ENCODE assay signal across 18 cellular contexts in genomic region chr4:145271194-145271593, GRCh38.
DNase-seq lines count a peak whose midpoint lies in the region; ATAC-seq, FAIRE-seq and TF ChIP-seq lines count a peak whose summit lies in the region.
"Had no signal": no experiment of that assay in that cellular context is flagged by ENCODE, and none has a peak within 500 bp of the region (broad histone marks: within the 10 kb centered on the region; RNA-seq: fewer than 3 reads in every experiment).

No MANE protein-coding gene starts in this region.

- H3K9ac ChIP-seq in HepG2 (ENCODE audit: insufficient read depth, low read depth, low read length) (no peak overlapping the region), mesendoderm (ENCODE audit: low read length) (no peak overlapping the region)

- H3K23ac ChIP-seq in mesendoderm (ENCODE audit: low read length) = no peak overlapping the region

- H3K4me2 ChIP-seq in HepG2 (ENCODE audit: low read depth, low read length) (no peak overlapping the region), mesendoderm (ENCODE audit: low read length) (no peak overlapping the region)

- intact Hi-C loops in HepG2 (cut with micrococcal nuclease; ENCODE audit: unreplicated experiment) = no loop called here

- H3K4me1 ChIP-seq in HepG2 (ENCODE audit: insufficient read depth, low read length) (peaks cover 5% of the 10 kb centered on the region; the same call in 1 of the 2 replicates), mesendoderm (ENCODE audit: control insufficient read depth, low read depth, low read length) (no peaks in the 10 kb centered on the region)

- H3K9me3 Mint-ChIP-seq in activated T-cell treated with anti-CD3 and anti-CD28 coated beads, Interleukin-2, amount 50 U/mL, for 72 hours = peaks cover 0 to 2% of the 10 kb centered on the region in 2 donors
- H3K9me3 Mint-ChIP-seq: CD4-positive, alpha-beta memory T cell; H9; HFFc6 had no signal

- no peaks in the 10 kb centered on the region for H3K36me3 ChIP-seq in HepG2 (replicated peaks in 1 of 2; ENCODE audit: control insufficient read depth in 1 of 2, insufficient read depth in 2 of 2, low read length in 2 of 2)
- H3K36me3 ChIP-seq in mesendoderm (ENCODE audit: control insufficient read depth, insufficient read depth, low read length) = no peaks in the 10 kb centered on the region

- H3K79me1 ChIP-seq in mesendoderm (ENCODE audit: low read length) = no peaks in the 10 kb centered on the region

- in situ Hi-C loops in HepG2 (cut with HindIII; ENCODE audit: extremely low pct_ligation_motif_present, low pct_unique_long_range_greater_than_20kb) = no loop called here

- no peak overlapping the region for H2BK15ac ChIP-seq in mesendoderm (replicated peaks; ENCODE audit: low read depth)

- FAIRE-seq in HepG2 (lab: Jason Lieb, UNC) (peak; percentile 72), H54 (lab: Jason Lieb, UNC) (no peak)
- FAIRE-seq: GM12892, H1 had no signal

- H3K4me3 Mint-ChIP-seq in activated T-cell treated with anti-CD3 and anti-CD28 coated beads, Interleukin-2, amount 50 U/mL, for 72 hours = no peak overlapping the region
- H3K4me3 Mint-ChIP-seq: CD4-positive, alpha-beta memory T cell; H9; HFFc6 had no signal

- H3K4ac ChIP-seq in mesendoderm (ENCODE audit: low read depth, low read length) = no peak overlapping the region

- no peaks in the 10 kb centered on the region for H3K4me1 Mint-ChIP-seq in activated T-cell treated with anti-CD3 and anti-CD28 coated beads, Interleukin-2, amount 50 U/mL, for 72 hours (ENCODE audit: low read depth)
- H3K4me1 Mint-ChIP-seq: CD4-positive, alpha-beta memory T cell had no signal

- no peak overlapping the region for H2AFZ ChIP-seq in HepG2 (ENCODE audit: low read length)

- no peak overlapping the region for H3K18ac ChIP-seq in mesendoderm (ENCODE audit: low read length)

- H4K8ac ChIP-seq in mesendoderm (ENCODE audit: low read depth, low read length) = no peak overlapping the region

- H4K5ac ChIP-seq in mesendoderm (ENCODE audit: low read length) = no peak overlapping the region

- H3K27me3 Mint-ChIP-seq in activated T-cell treated with anti-CD3 and anti-CD28 coated beads, Interleukin-2, amount 50 U/mL, for 72 hours (ENCODE audit: low read depth) = no peaks in the 10 kb centered on the region
- H3K27me3 Mint-ChIP-seq: CD4-positive, alpha-beta memory T cell had no signal

- no TSS peak for BruUV-seq in HepG2 (replicated peaks; lab: Mats Ljungman, UMichigan)

- WGBS in HepG2 (ENCODE audit: low lambda C conversion rate) = 0% methylated on average over 1 of the region's 2 CpGs
- no CpG with 5 or more reads among the region's 2 CpGs for WGBS in mesendoderm (ENCODE audit: extremely low coverage, insufficient coverage, low lambda C conversion rate)

- H3K79me2 ChIP-seq in HepG2 (ENCODE audit: insufficient read depth, low read length) (no peaks in the 10 kb centered on the region), mesendoderm (ENCODE audit: control insufficient read depth, insufficient read depth, low read length) (no peaks in the 10 kb centered on the region)

- H3K4me3 ChIP-seq in HepG2 (replicated peaks in 1 of 3; ENCODE audit: insufficient read depth in 1 of 3, low read depth in 2 of 3, low read length in 3 of 3) = no peak overlapping the region
- no peak overlapping the region for H3K4me3 ChIP-seq in mesendoderm (ENCODE audit: low read length)

- CTCF ChIA-PET in HepG2 (lab: Yijun Ruan, JAX; ENCODE audit: low intra/inter-chr PET ratio, low total read pairs) = no interaction called here

- H3K27me3 ChIP-seq in HepG2 (ENCODE audit: control insufficient read depth in 1 of 2, insufficient read depth in 2 of 2, low read length in 2 of 2) (peaks cover 0 to 3% of the 10 kb centered on the region in 2 experiments; a peak in 1 of 5 replicates), mesendoderm (ENCODE audit: insufficient read depth, low read length, poor library complexity) (no peaks in the 10 kb centered on the region)

- no peak for TF ChIP-seq POLR2A in HepG2 (IDR thresholded peaks at IDR 0.05; ENCODE audit: insufficient read depth in 1 of 2, low read depth in 2 of 2, low read length in 2 of 2)
- TF ChIP-seq POLR2A in H54 (IDR thresholded peaks at IDR 0.05; ENCODE audit: low read depth, low read length) = no peak

- H3K56ac ChIP-seq in mesendoderm (ENCODE audit: low read length) = no peak overlapping the region

- no peak overlapping the region for H2BK120ac ChIP-seq in mesendoderm (ENCODE audit: low read depth, low read length)

- POLR2A ChIA-PET in HepG2 (lab: Yijun Ruan, JAX) = no interaction called here

- no peak overlapping the region for H3K27ac Mint-ChIP-seq in activated T-cell treated with anti-CD3 and anti-CD28 coated beads, Interleukin-2, amount 50 U/mL, for 72 hours
- H3K27ac Mint-ChIP-seq: CD4-positive, alpha-beta memory T cell; H9; HFFc6 had no signal

- TF ChIP-seq EP300 in HepG2 (IDR thresholded peaks at IDR 0.05; ENCODE audit: low read depth in 2 of 2, low read length in 2 of 2) (no peak), HepG2 (CRISPR knock-in tag; IDR thresholded peaks at IDR 0.05; ENCODE audit: borderline replicate concordance) (no peak)

- H2BK5ac ChIP-seq in mesendoderm (ENCODE audit: low read length) = no peak overlapping the region

- peak; percentile 91 for ATAC-seq in HepG2
- no peak for ATAC-seq in activated T-cell treated with anti-CD3 and anti-CD28 coated beads, Interleukin-2, amount 50 U/mL, for 72 hours (replicated peaks in 1 of 2)
- ATAC-seq: HCT116 had no signal

- no peaks in the 10 kb centered on the region for H4K20me1 ChIP-seq in HepG2 (ENCODE audit: insufficient read depth, low read length)

- H3K36me3 Mint-ChIP-seq in activated T-cell treated with anti-CD3 and anti-CD28 coated beads, Interleukin-2, amount 50 U/mL, for 72 hours (ENCODE audit: insufficient read depth in 2 of 2) = no peaks in the 10 kb centered on the region
- H3K36me3 Mint-ChIP-seq: CD4-positive, alpha-beta memory T cell had no signal

- TF ChIP-seq CTCF in HepG2 (CRISPR knock-in tag; IDR thresholded peaks at IDR 0.05) = no peak

- DNase-seq in HuH-7 (ENCODE audit: low spot score) (peak; percentile 7), HepG2 (ENCODE audit: low spot score) (peak; percentile 36), mesendoderm (peak; percentile 5), GM03348 (ENCODE audit: low spot score) (no peak), H54 (ENCODE audit: insufficient read length, low spot score) (no peak)
- no peak for DNase-seq in activated T-cell treated with anti-CD3 and anti-CD28 coated beads, Interleukin-2, amount 50 U/mL, for 72 hours
- DNase-seq: C1 segment of cervical spinal cord; Calu3; CD4-positive, alpha-beta memory T cell; COR-L47; DMS53; DMS79 treated with DMSO at 0.1 percent for 48 hours; GF-D8; H9; HFFc6 had no signal

- no peaks in the 10 kb centered on the region for H3K9me3 ChIP-seq in HepG2 (ENCODE audit: low read length)

- TF ChIP-seq RAD21 in HepG2 (CRISPR knock-in tag; IDR thresholded peaks at IDR 0.05) = no peak

- H3K27ac ChIP-seq in HepG2 (ENCODE audit: extremely low read length, insufficient read depth, low read length) (no peak overlapping the region), mesendoderm (ENCODE audit: low read depth, low read length) (no peak overlapping the region)

- H2AK5ac ChIP-seq in mesendoderm (ENCODE audit: low read length) = no peak overlapping the region

TF ChIP-seq in HepG2, 621 proteins besides CTCF, POLR2A, EP300 and RAD21 (continues in another document):
- TF ChIP-seq ZNF275 (CRISPR knock-in tag; IDR thresholded peaks at IDR 0.05; ENCODE audit: borderline replicate concordance) = no peak
- peak; percentile 67; the same call in 1 of the 2 replicates for TF ChIP-seq ZNF564 (CRISPR knock-in tag; IDR thresholded peaks at IDR 0.05)
- peak; percentile 84 for TF ChIP-seq HNF4A (CRISPR knock-in tag; IDR thresholded peaks at IDR 0.05)
- no peak for TF ChIP-seq ZNF468 (CRISPR knock-in tag; IDR thresholded peaks at IDR 0.05)
- no peak for TF ChIP-seq ZNF383 (CRISPR knock-in tag; IDR thresholded peaks at IDR 0.05; ENCODE audit: borderline replicate concordance)
- 0 out of 2 replicates have a peak, but pooled peaks have one; percentile 24 for TF ChIP-seq ZNF331 (CRISPR knock-in tag; IDR thresholded peaks at IDR 0.05)
- TF ChIP-seq SOX6 (IDR thresholded peaks at IDR 0.05) = no peak
- TF ChIP-seq SOX6 (CRISPR knock-in tag; IDR thresholded peaks at IDR 0.05) = peak; percentile 72
- peak; percentile 76 for TF ChIP-seq HNF4G (IDR thresholded peaks at IDR 0.05; ENCODE audit: borderline replicate concordance, low read depth, low read length)
- no peak for TF ChIP-seq HNF4G (CRISPR knock-in tag; IDR thresholded peaks at IDR 0.05; ENCODE audit: borderline replicate concordance, low read depth)
- TF ChIP-seq SOX13 (IDR thresholded peaks at IDR 0.05) = no peak
- peak in 1 of 2 experiments; percentile 59; a peak in 2 of 4 replicates for TF ChIP-seq SOX13 (CRISPR knock-in tag; conservative IDR thresholded peaks at IDR 0.05 in 1 of 2, IDR thresholded peaks at IDR 0.05 in 1 of 2)
- peak; percentile 79; the same call in 1 of the 2 replicates for TF ChIP-seq ZNF644 (CRISPR knock-in tag; IDR thresholded peaks at IDR 0.05; ENCODE audit: low read depth)
- TF ChIP-seq SOX5 (CRISPR knock-in tag; IDR thresholded peaks at IDR 0.05; ENCODE audit: borderline replicate concordance) = peak; percentile 36; the same call in 1 of the 2 replicates
- peak; percentile 76 for TF ChIP-seq CEBPB (IDR thresholded peaks at IDR 0.05; ENCODE audit: borderline replicate concordance, low read depth, low read length)
- 0 out of 2 replicates have a peak, but pooled peaks have one; percentile 44 for TF ChIP-seq ZNF431 (CRISPR knock-in tag; IDR thresholded peaks at IDR 0.05; ENCODE audit: borderline replicate concordance, low read depth)
- TF ChIP-seq ZMYM4 (CRISPR knock-in tag; IDR thresholded peaks at IDR 0.05) = 0 out of 2 replicates have a peak, but pooled peaks have one; percentile 33

Comparison
In these comparisons a context has a peak if more than half of its experiments do, and no peak if none do; other contexts are left out.
1. DNase-seq: peak in HuH-7 (single experiment), HepG2 (single experiment) and mesendoderm (single experiment); none in activated T-cell treated with anti-CD3 and anti-CD28 coated beads, Interleukin-2, amount 50 U/mL, for 72 hours (0 of 2), GM03348 (single experiment) and H54 (single experiment).